ENCODE assay signal across 8 cellular contexts in genomic region chrX:47144626-47145407, GRCh38. TPM values are rescaled to one million over a fixed set of nuclear protein-coding genes. Genes with fewer than 3 reads are reported as not detected.
DNase-seq lines count a peak whose midpoint lies in the region; ATAC-seq, FAIRE-seq and TF ChIP-seq lines count a peak whose summit lies in the region.

NDUFB11 (minus strand) TSS chrX:47144702; CDS start chrX:47144679, 23 bp downstream.
RBM10 (plus strand) TSS chrX:47145221; CDS start chrX:47147482, 2,261 bp downstream.

- H3K36me3 Mint-ChIP-seq in type B pancreatic cell = peaks cover 10% of the 10 kb centered on the region

- no peaks in the 10 kb centered on the region for H3K9me3 Mint-ChIP-seq in type B pancreatic cell

- H3K27ac ChIP-seq in cardiac muscle cell = peak within 1 kb of the TSS; percentile 96

- peak within 1 kb of the TSS; percentile 89 for H3K4me3 ChIP-seq in adipocyte (ENCODE audit: low read length)
- peak within 1 kb of the TSS; percentile 71 for H3K4me3 ChIP-seq in cardiac muscle cell

- H3K4me1 ChIP-seq in adipocyte (ENCODE audit: control insufficient read depth, insufficient read depth, low read length) (peaks cover 18% of the 10 kb centered on the region), cardiac muscle cell (ENCODE audit: low read depth) (no peaks in the 10 kb centered on the region)

- DNase-seq in GM12891 (ENCODE audit: insufficient read length, low spot score) (peak; percentile 73), NCI-H1436 (lab: John Stamatoyannopoulos, UW) (peak; percentile 86), T follicular helper cell (ENCODE audit: low read depth) (peak; percentile 80), adipocyte (ENCODE audit: low read depth) (peak; percentile 95), cardiac muscle cell (ENCODE audit: low read depth in 1 of 2, low spot score in 1 of 2) (peak; percentile 94 to 97), pons (ENCODE audit: low spot score) (peak; percentile 93), type B pancreatic cell (ENCODE audit: extremely low spot score, unreplicated experiment) (peak; percentile 92)

- no peaks in the 10 kb centered on the region for H3K27me3 Mint-ChIP-seq in type B pancreatic cell

- H3K9ac ChIP-seq in adipocyte (ENCODE audit: low read length) = peak within 1 kb of the TSS; percentile 91

- peak; percentile 80 for TF ChIP-seq POLR2A in GM12891 (IDR thresholded peaks at IDR 0.05; ENCODE audit: low read depth, low read length)

- no peaks in the 10 kb centered on the region for H3K4me1 Mint-ChIP-seq in type B pancreatic cell (ENCODE audit: unreplicated experiment)

- ATAC-seq in HG02840 (IDR thresholded peaks at IDR 0.05; ENCODE audit: low FRiP score, unreplicated experiment) = peak; percentile 89

- peak; percentile 98 for FAIRE-seq in GM12891 (lab: Jason Lieb, UNC)

- H3K27me3 ChIP-seq in adipocyte (replicated peaks; ENCODE audit: control insufficient read depth, insufficient read depth, low read length) (peaks cover 10% of the 10 kb centered on the region), cardiac muscle cell (no peaks in the 10 kb centered on the region)

- H3K9me3 ChIP-seq in adipocyte (ENCODE audit: control insufficient read depth, low read length) (peaks cover 6% of the 10 kb centered on the region), cardiac muscle cell (ENCODE audit: low read depth) (no peaks in the 10 kb centered on the region)

- H3K4me3 Mint-ChIP-seq in type B pancreatic cell = peak within 1 kb of the TSS; percentile 98

- TF ChIP-seq CTCF in cardiac muscle cell (IDR thresholded peaks at IDR 0.05; ENCODE audit: low read depth, low read length) (peak; percentile 55), type B pancreatic cell (conservative IDR thresholded peaks at IDR 0.05) (peak; percentile 81)

- H3K36me3 ChIP-seq in adipocyte (ENCODE audit: control insufficient read depth, insufficient read depth, low read length, severe bottlenecking) (peaks cover 20% of the 10 kb centered on the region), cardiac muscle cell (no peaks in the 10 kb centered on the region)

- peak within 1 kb of the TSS; percentile 99 for H3K27ac Mint-ChIP-seq in type B pancreatic cell

TF ChIP-seq in GM12891, 5 proteins besides CTCF, POLR2A, EP300 and RAD21:
- TF ChIP-seq POLR2AphosphoS5 (IDR thresholded peaks at IDR 0.05; ENCODE audit: low read depth, low read length) (peak; percentile 62), SPI1 (IDR thresholded peaks at IDR 0.05; ENCODE audit: low read depth, low read length) (no peak), POU2F2 (IDR thresholded peaks at IDR 0.05; ENCODE audit: low read depth, low read length) (0 out of 2 replicates have a peak, but pooled peaks have one; percentile 30), TAF1 (IDR thresholded peaks at IDR 0.05; ENCODE audit: low read depth, low read length) (peak; percentile 78)
TF ChIP-seq in GM12891: peak in this region for 3.

RNA-seq across cellular contexts. Expression of gene NDUFB11, which starts in this region (rescaled TPM):
- 99.7 TPM for polyA plus RNA-seq in GM12891 (2012; ENCODE audit: low read depth, missing spikeins)
- total RNA-seq in cardiac muscle cell = 87.2 and 156 TPM in 2 replicates
- 244 and 269 TPM in 2 replicates for polyA plus RNA-seq in cardiac muscle cell
- total RNA-seq in type B pancreatic cell (ENCODE audit: low replicate concordance) = 95.5 and 103 TPM in 2 replicates

RNA-seq across cellular contexts. Expression of gene RBM10, which starts in this region (rescaled TPM):
- 30.0 TPM for polyA plus RNA-seq in GM12891 (2012; ENCODE audit: low read depth, missing spikeins)
- total RNA-seq in cardiac muscle cell (64.7 and 70.0 TPM in 2 replicates), type B pancreatic cell (ENCODE audit: low replicate concordance) (46.7 and 61.9 TPM in 2 replicates)
- 48.7 and 52.5 TPM in 2 replicates for polyA plus RNA-seq in cardiac muscle cell

Comparison
In these comparisons a context has a peak if more than half of its experiments do, and no peak if none do; other contexts are left out.
1. Peak in every context shown above with its lines: DNase-seq, ATAC-seq, H3K4me3 ChIP-seq and H3K27ac ChIP-seq.